8 cellular contexts compared by ENCODE assay signal in genomic region chr5:151758141-151758429, GRCh38. TPM values are rescaled to one million over a fixed set of nuclear protein-coding genes. Genes with fewer than 3 reads are reported as not detected.
A peak's percentile ranks its signal among the peaks of the same experiment; 100 is the strongest.
DNase-seq lines count a peak whose midpoint lies in the region; ATAC-seq, FAIRE-seq and TF ChIP-seq lines count a peak whose summit lies in the region.

No MANE protein-coding gene starts in this region.

- peak overlapping the region; percentile 86 for H3K27ac ChIP-seq in GM12878 (ENCODE audit: control insufficient read depth, insufficient read depth)
- peak overlapping the region; percentile 90 for H3K27ac ChIP-seq in layer of hippocampus (ENCODE audit: low read depth, low read length)
- peak overlapping the region; percentile 87 for H3K27ac ChIP-seq in suprapubic skin

- peaks cover 47% of the 10 kb centered on the region for H3K79me2 ChIP-seq in GM12878 (ENCODE audit: control insufficient read depth, insufficient read depth, low read length)

- ATAC-seq in GM19328 (IDR thresholded peaks at IDR 0.05; ENCODE audit: unreplicated experiment) = peak; percentile 16
- ATAC-seq in HG03442 (IDR thresholded peaks at IDR 0.05; ENCODE audit: unreplicated experiment) = peak; percentile 11
- peak; percentile 49 for ATAC-seq in GM12878

- FAIRE-seq in GM12878 (lab: Jason Lieb, UNC) = no peak

- SMC1A ChIA-PET in GM12878 (lab: Charles Lee; ENCODE audit: uncharacterized antibody, unreplicated experiment) = interaction anchor here (1.2 to 3.2 kb wide), 6 partner anchors 9 to 99 kb away, joined by 4 to 17 read pairs (median 10); no protein-coding TSS in a partner anchor

- H3K4me3 ChIP-seq in GM12878 (peak overlapping the region; percentile 98), suprapubic skin (peak overlapping the region; percentile 78)

- in situ Hi-C loops in GM12878 (cut with MboI) = no loop called here

- H3K27me3 ChIP-seq in GM12878 (replicated peaks in 1 of 2; ENCODE audit: control insufficient read depth in 2 of 2, insufficient read depth in 2 of 2, low read length in 1 of 2) (no peaks in the 10 kb centered on the region), layer of hippocampus (ENCODE audit: control insufficient read depth, insufficient read depth, low read length) (no peaks in the 10 kb centered on the region), suprapubic skin (no peaks in the 10 kb centered on the region)

- CTCF ChIA-PET in GM12878 (lab: Yijun Ruan, JAX) = interaction anchor here (0.8 to 2.5 kb wide), 4 partner anchors 10 to 99 kb away, joined by 3 to 10 read pairs (median 4); no protein-coding TSS in a partner anchor

- intact Hi-C loops in GM12878 (cut with micrococcal nuclease; ENCODE audit: unreplicated experiment) = loop anchor here (1.0 kb wide), 1 partner anchor 13 kb away; the partner anchor contains the start of gene G3BP1

- peak; percentile 21 for DNase-seq in AG08395 (ENCODE audit: low spot score)
- no peak for DNase-seq in GM12878 (ENCODE audit: low read depth, low spot score)
- DNase-seq in suprapubic skin (ENCODE audit: low spot score in 2 of 2) = no peak
- DNase-seq in AML-193 (lab: John Stamatoyannopoulos, UW) = no peak
- no peak for DNase-seq in NCI-H1930 (lab: John Stamatoyannopoulos, UW)

- peak overlapping the region; percentile 98 for H3K9ac ChIP-seq in GM12878 (ENCODE audit: control insufficient read depth, insufficient read depth, low read length)

- BruUV-seq in GM12878 (replicated peaks; lab: Mats Ljungman, UMichigan) = TSS peak; percentile 76

- TF ChIP-seq POLR2A in GM12878 (IDR thresholded peaks at IDR 0.05; ENCODE audit: low read depth, low read length) (no peak), suprapubic skin (IDR thresholded peaks at IDR 0.05) (no peak)

- no peaks in the 10 kb centered on the region; the same call in 2 of the 3 replicates for H3K9me3 ChIP-seq in GM12878 (replicated peaks; ENCODE audit: control insufficient read depth, insufficient read depth, low read length)
- H3K9me3 ChIP-seq in suprapubic skin = no peaks in the 10 kb centered on the region

- TF ChIP-seq CTCF in GM12878 (IDR thresholded peaks at IDR 0.05 in 2 of 3, conservative IDR thresholded peaks at IDR 0.05 in 1 of 3; ENCODE audit: control insufficient read depth in 2 of 3, extremely low read depth in 1 of 3, insufficient read depth in 1 of 3, low read depth in 3 of 3, low read length in 3 of 3) = no peak
- TF ChIP-seq CTCF in suprapubic skin (IDR thresholded peaks at IDR 0.05) = no peak

- 0% methylated on average over 7 of the region's 11 CpGs for WGBS in GM12878 (ENCODE audit: insufficient coverage, insufficient replicate concordance, low lambda C conversion rate, missing lambda C conversion rate)
- 0% methylated on average over 11 of the region's 11 CpGs for WGBS in suprapubic skin

- peak overlapping the region; percentile 97 for H3K4me2 ChIP-seq in GM12878 (ENCODE audit: control insufficient read depth, insufficient read depth)

- H2AFZ ChIP-seq in GM12878 (ENCODE audit: control insufficient read depth, low read depth, low read length) = peak overlapping the region; percentile 67

- TF ChIP-seq EP300 in GM12878 (IDR thresholded peaks at IDR 0.05; ENCODE audit: borderline replicate concordance in 1 of 2, control insufficient read depth in 1 of 2, low read depth in 2 of 2, low read length in 2 of 2) (no peak), suprapubic skin (IDR thresholded peaks at IDR 0.05) (no peak)

- RAD21 ChIA-PET in GM12878 (lab: Charles Lee; ENCODE audit: unreplicated experiment) = interaction anchor here (2.0 to 9.0 kb wide), 2 partner anchors 14 to 37 kb away, joined by 15 to 90 read pairs; partner anchors contain the start of gene G3BP1

- POLR2A ChIA-PET in GM12878 (lab: Charles Lee) = interaction anchor here (0.6 to 14.3 kb wide), 8 partner anchors 9 to 1805 kb away, joined by 3 to 241 read pairs (median 6); partner anchors contain the start of gene G3BP1

- H3K36me3 ChIP-seq in GM12878 (ENCODE audit: control insufficient read depth in 2 of 2, insufficient read depth in 2 of 2, low read length in 1 of 2) (no peaks in the 10 kb centered on the region), suprapubic skin (peaks cover 7% of the 10 kb centered on the region)

- no peaks in the 10 kb centered on the region for H4K20me1 ChIP-seq in GM12878 (ENCODE audit: control insufficient read depth, insufficient read depth)

- H3K4me1 ChIP-seq in GM12878 (ENCODE audit: control insufficient read depth, insufficient read depth, low read length) = peaks cover 23% of the 10 kb centered on the region
- peaks cover 23% of the 10 kb centered on the region for H3K4me1 ChIP-seq in suprapubic skin

- TF ChIP-seq RAD21 in GM12878 (IDR thresholded peaks at IDR 0.05; ENCODE audit: insufficient read depth, low read depth, low read length) = no peak

TF ChIP-seq in GM12878, 131 proteins besides CTCF, POLR2A, EP300 and RAD21:
- TF ChIP-seq CHD4 (IDR thresholded peaks at IDR 0.05) (no peak), CBX3 (IDR thresholded peaks at IDR 0.05; ENCODE audit: borderline replicate concordance, low read depth) (no peak), SUPT20H (IDR thresholded peaks at IDR 0.05; ENCODE audit: borderline replicate concordance, control insufficient read depth, low read depth, low read length) (no peak), MLLT1 (IDR thresholded peaks at IDR 0.05) (no peak), TCF3 (IDR thresholded peaks at IDR 0.05; ENCODE audit: borderline replicate concordance, insufficient read depth, low read depth, low read length) (no peak), BCL11A (IDR thresholded peaks at IDR 0.05; ENCODE audit: low read depth, low read length) (no peak), MEF2B (IDR thresholded peaks at IDR 0.05; ENCODE audit: partially characterized antibody, poor library complexity, severe bottlenecking) (peak; percentile 9), SMARCA5 (IDR thresholded peaks at IDR 0.05) (no peak), ZNF24 (IDR thresholded peaks at IDR 0.05) (0 out of 2 replicates have a peak, but pooled peaks have one; percentile 6), ASH2L (IDR thresholded peaks at IDR 0.05; ENCODE audit: borderline replicate concordance, low read depth) (0 out of 2 replicates have a peak, but pooled peaks have one; percentile 13)

RNA-seq across cellular contexts. Expression of gene ATOX1, which starts 0.3 kb away (rescaled TPM):
- total RNA-seq in GM12878 (2013; cell fraction: nucleolus; rRNA removed) = 94.2 and 105 TPM in 2 replicates
- total RNA-seq in GM12878 (2014; rRNA removed) = 136 and 139 TPM in 2 replicates
- total RNA-seq in GM12878 (2014; rRNA removed; fragmentation: Illumina TruSeq; extraction: Trizol) = 130 and 139 TPM in 2 replicates
- total RNA-seq in GM12878 (2021) = 140 and 158 TPM in 2 replicates
- polyA plus RNA-seq in GM12878 (2011; ENCODE audit: low read depth) = 89.5 TPM
- 94.4 and 161 TPM in 2 replicates for polyA plus RNA-seq in GM12878 (2011; rRNA removed)
- 375 and 451 TPM in 2 replicates for polyA plus RNA-seq in GM12878 (2011; cell fraction: cytosol; rRNA removed)
- 134 and 141 TPM in 2 replicates for polyA plus RNA-seq in GM12878 (2011; cell fraction: nucleus; rRNA removed)
- 153 and 189 TPM in 2 replicates for polyA plus RNA-seq in GM12878 (2012)
- polyA plus RNA-seq in GM12878 (2014; fragmentation: Illumina TruSeq; extraction: Trizol) = 138 and 231 TPM in 2 replicates
- 100 to 1,000 TPM; 576 to 642 TPM for polyA plus RNA-seq in GM12878 (2014; fragmentation: Nextera tagmentation; extraction: Ambion mirVana)
- polyA plus RNA-seq in GM12878 (2014; rRNA removed) = 237 and 259 TPM in 2 replicates
- polyA plus RNA-seq in GM12878 (2016; fragmentation: Nextera tagmentation; extraction: Ambion mirVana) = 100 to 1,000 TPM; 377 to 419 TPM
- polyA minus RNA-seq in GM12878 (2011; rRNA and poly(A)+ RNA removed) = 179 and 269 TPM in 2 replicates
- 52.4 and 56.0 TPM in 2 replicates for polyA minus RNA-seq in GM12878 (2011; cell fraction: cytosol; rRNA and poly(A)+ RNA removed)
- 54.5 and 83.6 TPM in 2 replicates for polyA minus RNA-seq in GM12878 (2011; cell fraction: nucleus; rRNA and poly(A)+ RNA removed)
- 100 to 1,000 TPM in 1 of 4 donors, 10 to 100 TPM in 3; 59.0 to 185 (median 92.1) TPM for total RNA-seq in suprapubic skin

RNA-seq across cellular contexts. Expression of gene G3BP1, which starts 13.7 kb away (rescaled TPM):
- 192 and 198 TPM in 2 replicates for total RNA-seq in GM12878 (2013; cell fraction: nucleolus; rRNA removed)
- total RNA-seq in GM12878 (2014; rRNA removed) (137 and 148 TPM in 2 replicates), GM12878 (2014; rRNA removed; fragmentation: Illumina TruSeq; extraction: Trizol) (182 and 190 TPM in 2 replicates), GM12878 (2021) (255 and 269 TPM in 2 replicates), suprapubic skin (100 to 1,000 TPM; 111 to 116 (median 113) TPM)
- 39.6 TPM for polyA plus RNA-seq in GM12878 (2011; ENCODE audit: low read depth)
- polyA plus RNA-seq in GM12878 (2011; rRNA removed) (113 and 119 TPM in 2 replicates), GM12878 (2014; fragmentation: Illumina TruSeq; extraction: Trizol) (158 TPM in 2 replicates), GM12878 (2014; fragmentation: Nextera tagmentation; extraction: Ambion mirVana) (10 to 100 TPM; 49.7 to 52.7 TPM), GM12878 (2014; rRNA removed) (86.7 and 87.0 TPM in 2 replicates), GM12878 (2016; fragmentation: Nextera tagmentation; extraction: Ambion mirVana) (100 to 1,000 TPM; 416 to 438 TPM)
- 57.4 and 66.1 TPM in 2 replicates for polyA plus RNA-seq in GM12878 (2011; cell fraction: cytosol; rRNA removed)
- 40.4 and 54.9 TPM in 2 replicates for polyA plus RNA-seq in GM12878 (2011; cell fraction: nucleus; rRNA removed)
- 70.4 and 72.8 TPM in 2 replicates for polyA plus RNA-seq in GM12878 (2012)
- polyA minus RNA-seq in GM12878 (2011; rRNA and poly(A)+ RNA removed) = 140 and 194 TPM in 2 replicates
- 67.5 and 113 TPM in 2 replicates for polyA minus RNA-seq in GM12878 (2011; cell fraction: cytosol; rRNA and poly(A)+ RNA removed)
- polyA minus RNA-seq in GM12878 (2011; cell fraction: nucleus; rRNA and poly(A)+ RNA removed) = 80.6 and 162 TPM in 2 replicates
